25 cellular contexts compared by ENCODE assay signal in the genomic region with DNA sequence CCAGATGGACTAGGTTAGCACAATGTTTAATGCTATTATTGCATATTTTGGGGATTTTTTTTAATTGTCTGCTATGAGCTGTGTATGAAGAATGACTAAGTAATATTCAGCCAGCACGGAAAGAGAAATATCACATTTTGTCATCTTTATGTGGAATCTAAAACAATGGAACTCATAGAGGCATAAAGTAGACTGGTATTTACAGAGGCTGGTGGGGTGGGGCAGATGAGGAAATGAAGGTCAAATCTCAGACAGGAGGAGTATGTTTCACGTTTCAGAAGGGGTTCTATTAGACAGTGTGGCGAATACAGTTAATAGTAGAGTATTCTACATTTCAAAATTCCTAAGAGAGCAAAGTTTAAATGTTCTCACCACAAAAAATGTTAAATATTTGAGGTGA. TPM values are rescaled to one million over a fixed set of nuclear protein-coding genes. Genes with fewer than 3 reads are reported as not detected.
DNase-seq lines count a peak whose midpoint lies in the region; ATAC-seq and TF ChIP-seq lines count a peak whose summit lies in the region.
"Had no signal": no experiment of that assay in that cellular context is flagged by ENCODE, and none has a peak within 500 bp of the region (broad histone marks: within the 10 kb centered on the region; RNA-seq: fewer than 3 reads in every experiment).

No MANE protein-coding gene starts in this region.

- H3K27ac ChIP-seq in SJCRH30 (peak overlapping the region; percentile 55), A673 (ENCODE audit: low read depth, low read length, poor library complexity, severe bottlenecking) (no peak overlapping the region)
- H3K27ac ChIP-seq: 22Rv1, KMS-11, neural progenitor cell had no signal

- POLR2A ChIA-PET in A673 (lab: Charles Lee; ENCODE audit: low non-redundant PET), result no interaction called here

- BruUV-seq in A673 (replicated peaks; lab: Mats Ljungman, UMichigan), result no TSS peak

- TF ChIP-seq CTCF in A673 (conservative IDR thresholded peaks at IDR 0.05; ENCODE audit: low read depth, low read length), result no peak

- peak; percentile 33 for ATAC-seq in sciatic nerve
- ATAC-seq: activated CD8-positive, alpha-beta T cell treated with anti-CD3 and anti-CD28 coated beads for 36 hours; HCT116 had no signal

- H3K27me3 ChIP-seq in SJCRH30 (no peaks in the 10 kb centered on the region), A673 (replicated peaks; ENCODE audit: insufficient read depth, low read depth, low read length, poor library complexity) (no peaks in the 10 kb centered on the region)
- H3K27me3 ChIP-seq: neural progenitor cell had no signal

- intact Hi-C loops in sciatic nerve (cut with DNase I), result no loop called here
- intact Hi-C loops in A673 (cut with micrococcal nuclease; ENCODE audit: unreplicated experiment), result no loop called here

- H3K4me1 ChIP-seq in SJCRH30 (peaks cover 6% of the 10 kb centered on the region), A673 (ENCODE audit: insufficient read depth, low read length, poor library complexity, severe bottlenecking) (no peaks in the 10 kb centered on the region)
- H3K4me1 ChIP-seq: neural progenitor cell had no signal

- no peaks in the 10 kb centered on the region for H3K36me3 ChIP-seq in SJCRH30
- no peaks in the 10 kb centered on the region for H3K36me3 ChIP-seq in A673 (ENCODE audit: insufficient read depth, low read length, poor library complexity, severe bottlenecking)
- H3K36me3 ChIP-seq: neural progenitor cell had no signal

- H3K4me3 ChIP-seq in SJCRH30 (no peak overlapping the region), A673 (ENCODE audit: low read depth, low read length, poor library complexity, severe bottlenecking) (no peak overlapping the region)
- H3K4me3 ChIP-seq: lung, neural progenitor cell had no signal

- H3K9me3 ChIP-seq in SJCRH30 (replicated peaks) (0 out of 2 replicates have a peak, but pooled peaks cover 4% of the 10 kb centered on the region), A673 (ENCODE audit: low read depth, low read length, poor library complexity, severe bottlenecking) (no peaks in the 10 kb centered on the region)

- DNase-seq in NCI-H82 (lab: John Stamatoyannopoulos, UW) (peak; percentile 8), NCI-H82 treated with DMSO at 0.1 percent for 48 hours (lab: John Stamatoyannopoulos, UW; ENCODE audit: unreplicated experiment) (no peak), SJCRH30 (peak; percentile 12 to 39), glomerular visceral epithelial cell (ENCODE audit: extremely low spot score) (peak; percentile 2), sciatic nerve (ENCODE audit: low spot score) (no peak), A673 (ENCODE audit: low spot score) (no peak), NCI-H1930 (lab: John Stamatoyannopoulos, UW) (no peak)
- DNase-seq in activated T-cell treated with anti-CD3 and anti-CD28 coated beads, Interleukin-2, amount 50 U/mL, for 48 hours, result no peak
- DNase-seq: activated CD8-positive, alpha-beta T cell treated with anti-CD3 and anti-CD28 coated beads for 36 hours; activated naive CD8-positive, alpha-beta T cell treated with anti-CD3 and anti-CD28 coated beads for 36 hours; aorta; CD4-positive, alpha-beta memory T cell; central memory CD4-positive, alpha-beta T cell; DMS 273 treated with DMSO at 0.1 percent for 48 hours; EL; NCI-H1436 treated with DMSO at 0.1 percent for 48 hours; NCI-H2107; NCI-H446; stimulated activated naive CD4-positive, alpha-beta T cell had no signal

- CTCF ChIA-PET in A673 (lab: Charles Lee), result no interaction called here

RNA-seq across cellular contexts. Expression of gene CDH19, which starts 4.7 kb away (rescaled TPM):
- 21.4 and 22.3 TPM in 2 replicates for total RNA-seq in SJCRH30 (2014; rRNA removed; shearing (Covaris generic))
- total RNA-seq in sciatic nerve (160 TPM), A673 (2021) (not detected in 2 replicates)
- total RNA-seq: activated CD8-positive, alpha-beta T cell treated with anti-CD3 and anti-CD28 coated beads for 36 hours; activated naive CD8-positive, alpha-beta T cell treated with anti-CD3 and anti-CD28 coated beads for 36 hours; CD4-positive, alpha-beta memory T cell; kidney epithelial cell had no signal

Comparison
In these comparisons a context has a peak if more than half of its experiments do, and no peak if none do; other contexts are left out.
1. DNase-seq: peak in NCI-H82 (single experiment), SJCRH30 (2 of 2) and glomerular visceral epithelial cell (single experiment); none in NCI-H82 treated with DMSO at 0.1 percent for 48 hours (single experiment), sciatic nerve (single experiment), A673 (single experiment), activated T-cell treated with anti-CD3 and anti-CD28 coated beads, Interleukin-2, amount 50 U/mL, for 48 hours (0 of 2) and NCI-H1930 (0 of 2).
2. RNA of gene CDH19, which starts 4.7 kb away (total RNA-seq): 160 TPM in sciatic nerve (single experiment) and 21.4 to 22.3 TPM in SJCRH30; not detected in A673; every median in the first group is over 10 times any median in the second.